In genomic region chr1:112836642-112837041, GRCh38 we compare ENCODE assay signal across 21 cellular contexts.
"Had no signal": no experiment of that assay in that cellular context is flagged by ENCODE, and none has a peak within 500 bp of the region (broad histone marks: within the 10 kb centered on the region; RNA-seq: fewer than 3 reads in every experiment).

No MANE protein-coding gene starts in this region.

- H3K27me3 ChIP-seq: body of pancreas, gastrocnemius medialis, heart left ventricle, sigmoid colon, testis had no signal

- H3K9ac ChIP-seq: parathyroid adenoma had no signal

- DNase-seq: activated B cell treated with CpG ODN at 0.5 μM for 24 hours; activated CD4-positive, alpha-beta T cell treated with anti-CD3 and anti-CD28 coated beads for 48 hours; activated CD8-positive, alpha-beta memory T cell treated with anti-CD3 and anti-CD28 coated beads, Interleukin-2, amount 50 U/mL, for 4 hours; activated CD8-positive, alpha-beta T cell treated with anti-CD3 and anti-CD28 coated beads, Interleukin-2, amount 10 ng/mL, durations not matched to agents 7 days and 5 days; activated gamma-delta T cell treated with Interleukin-2 at 50 U/mL for 16 hours; activated naive CD8-positive, alpha-beta T cell treated with anti-CD3 and anti-CD28 coated beads for 36 hours; activated T-cell treated with anti-CD3 and anti-CD28 coated beads, Interleukin-2, amount 50 U/mL, for 72 hours; amygdala; body of pancreas; gastrocnemius medialis; heart left ventricle; immature natural killer cell; sigmoid colon; stimulated activated CD4-positive, alpha-beta T cell treated with anti-CD3 and anti-CD28 coated beads, Interleukin-1b, Interleukin-23, amount 100 ng/mL, for 48 hours; stomach; T-helper 17 cell; testis had no signal

- H3K9me3 Mint-ChIP-seq: activated B cell treated with CpG ODN at 0.5 μM for 24 hours; activated naive CD8-positive, alpha-beta T cell treated with anti-CD3 and anti-CD28 coated beads for 36 hours; activated T-cell treated with anti-CD3 and anti-CD28 coated beads, Interleukin-2, amount 50 U/mL, for 72 hours; central memory CD8-positive, alpha-beta T cell; immature natural killer cell had no signal

- ATAC-seq: activated CD8-positive, alpha-beta T cell treated with anti-CD3 and anti-CD28 coated beads, Interleukin-2, amount 10 ng/mL, durations not matched to agents 7 days and 5 days; body of pancreas; gastrocnemius medialis; heart left ventricle; T-helper 17 cell had no signal

- H3K4me3 ChIP-seq: body of pancreas, coronary artery, gastrocnemius medialis, heart left ventricle, lung, sigmoid colon, stomach, testis had no signal

- H3K79me2 ChIP-seq: parathyroid adenoma had no signal

- H3K27ac Mint-ChIP-seq: activated B cell treated with CpG ODN at 0.5 μM for 24 hours; activated CD8-positive, alpha-beta T cell treated with anti-CD3 and anti-CD28 coated beads, Interleukin-2, amount 10 ng/mL, durations not matched to agents 7 days and 5 days; activated naive CD8-positive, alpha-beta T cell treated with anti-CD3 and anti-CD28 coated beads for 36 hours; activated T-cell treated with anti-CD3 and anti-CD28 coated beads, Interleukin-2, amount 50 U/mL, for 72 hours; T-helper 17 cell had no signal

- H3K36me3 Mint-ChIP-seq: activated naive CD8-positive, alpha-beta T cell treated with anti-CD3 and anti-CD28 coated beads for 36 hours; immature natural killer cell had no signal

- H3K4me1 ChIP-seq: body of pancreas, gastrocnemius medialis, parathyroid adenoma, testis had no signal

- H3K27me3 Mint-ChIP-seq: activated B cell treated with CpG ODN at 0.5 μM for 24 hours; activated naive CD8-positive, alpha-beta T cell treated with anti-CD3 and anti-CD28 coated beads for 36 hours had no signal

- H3K9me3 ChIP-seq: body of pancreas, gastrocnemius medialis, heart left ventricle, sigmoid colon, stomach, testis had no signal

- H3K36me3 ChIP-seq: gastrocnemius medialis, heart left ventricle, sigmoid colon, stomach had no signal

- H2AFZ ChIP-seq: parathyroid adenoma had no signal

- H3K27ac ChIP-seq: body of pancreas, coronary artery, gastrocnemius medialis, heart left ventricle, parathyroid adenoma, sigmoid colon, stomach, testis had no signal

- H3K4me3 Mint-ChIP-seq: activated B cell treated with CpG ODN at 0.5 μM for 24 hours; activated CD8-positive, alpha-beta T cell treated with anti-CD3 and anti-CD28 coated beads, Interleukin-2, amount 10 ng/mL, durations not matched to agents 7 days and 5 days; activated naive CD8-positive, alpha-beta T cell treated with anti-CD3 and anti-CD28 coated beads for 36 hours; activated T-cell treated with anti-CD3 and anti-CD28 coated beads, Interleukin-2, amount 50 U/mL, for 72 hours; central memory CD8-positive, alpha-beta T cell; immature natural killer cell; T-helper 17 cell had no signal
